Comparison of ENCODE assay signal across 12 cellular contexts in genomic region chr1:206535853-206536188, GRCh38.
"Had no signal": no experiment of that assay in that cellular context is flagged by ENCODE, and none has a peak within 500 bp of the region (broad histone marks: within the 10 kb centered on the region; RNA-seq: fewer than 3 reads in every experiment).

No MANE protein-coding gene starts in this region.

- H3K9me3 ChIP-seq: esophagus squamous epithelium, heart right ventricle, lower lobe of right lung had no signal

- H3K27me3 ChIP-seq: esophagus squamous epithelium had no signal

- ATAC-seq: activated CD8-positive, alpha-beta T cell treated with anti-CD3 and anti-CD28 coated beads for 36 hours; heart right ventricle; lower lobe of right lung; stimulated activated naive CD8-positive, alpha-beta T cell treated with anti-CD3 and anti-CD28 coated beads, Interleukin-15, Interleukin-2, amounts not matched to agents 100 U/mL and 50 U/mL, for 24 hours had no signal

- FAIRE-seq: astrocyte had no signal

- H3K4me3 ChIP-seq: esophagus squamous epithelium, heart right ventricle, lower lobe of right lung had no signal

- DNase-seq: activated CD4-positive, alpha-beta T cell treated with anti-CD3 and anti-CD28 coated beads, Interleukin-2, amount 10 ng/mL, durations not matched to agents 24 days and 14 days; activated CD8-positive, alpha-beta T cell treated with anti-CD3 and anti-CD28 coated beads for 36 hours; activated naive CD4-positive, alpha-beta T cell treated with anti-CD3 and anti-CD28 coated beads for 36 hours; activated T-cell treated with anti-CD3 and anti-CD28 coated beads, Interleukin-2, amount 50 U/mL, for 24 hours; effector CD8-positive, alpha-beta T cell; esophagus squamous epithelium; heart right ventricle; immature natural killer cell; lower lobe of right lung; occipital lobe; stimulated activated naive CD8-positive, alpha-beta T cell treated with anti-CD3 and anti-CD28 coated beads, Interleukin-15, Interleukin-2, amounts not matched to agents 100 U/mL and 50 U/mL, for 24 hours had no signal

- H3K36me3 ChIP-seq: heart right ventricle, lower lobe of right lung had no signal

- H3K27ac ChIP-seq: esophagus squamous epithelium, heart right ventricle, lower lobe of right lung had no signal
